ENCODE assay signal across 9 cellular contexts in genomic region chr21:46599251-46599572, GRCh38. TPM values are rescaled to one million over a fixed set of nuclear protein-coding genes. Genes with fewer than 3 reads are reported as not detected.
A peak's percentile ranks its signal among the peaks of the same experiment; 100 is the strongest.
DNase-seq lines count a peak whose midpoint lies in the region; ATAC-seq and TF ChIP-seq lines count a peak whose summit lies in the region.
"Had no signal": no experiment of that assay in that cellular context is flagged by ENCODE, and none has a peak within 500 bp of the region (broad histone marks: within the 10 kb centered on the region; RNA-seq: fewer than 3 reads in every experiment).

No MANE protein-coding gene starts in this region.

- DNase-seq in GM13976 (ENCODE audit: low spot score) = peak; percentile 16
- DNase-seq in adrenal gland = peak; percentile 56 to 93 (median 85)
- DNase-seq in Right ventricle myocardium superior = no peak
- peak in 3 of 5 donors; percentile 53 to 67 (median 53) for DNase-seq in ovary
- no peak for DNase-seq in BE2C
- DNase-seq: NCI-H1694 had no signal

- H3K27me3 ChIP-seq in adrenal gland = no peaks in the 10 kb centered on the region
- no peaks in the 10 kb centered on the region for H3K27me3 ChIP-seq in ovary
- H3K27me3 ChIP-seq in BE2C = no peaks in the 10 kb centered on the region

- H3K4me3 Mint-ChIP-seq in activated T-helper 17 cell treated with anti-CD3 and anti-CD28 coated beads, Interleukin-2, amount 50 U/mL, for 72 hours = no peak overlapping the region

- ATAC-seq in Right ventricle myocardium superior (ENCODE audit: poor library complexity) = peak; percentile 31
- no peak for ATAC-seq in HG03175 (IDR thresholded peaks at IDR 0.05; ENCODE audit: unreplicated experiment)
- no peak for ATAC-seq in activated T-helper 17 cell treated with anti-CD3 and anti-CD28 coated beads, Interleukin-2, amount 50 U/mL, for 72 hours (replicated peaks)
- ATAC-seq in HG02623 (IDR thresholded peaks at IDR 0.05; ENCODE audit: unreplicated experiment) = no peak

- in situ Hi-C loops in GM13976 (cut with MboI; ENCODE audit: low sequenced_read_pairs, unreplicated experiment) = no loop called here

- no peak overlapping the region for H3K27ac Mint-ChIP-seq in activated T-helper 17 cell treated with anti-CD3 and anti-CD28 coated beads, Interleukin-2, amount 50 U/mL, for 72 hours

- H3K9me3 Mint-ChIP-seq in activated T-helper 17 cell treated with anti-CD3 and anti-CD28 coated beads, Interleukin-2, amount 50 U/mL, for 72 hours = no peaks in the 10 kb centered on the region

- H3K4me1 ChIP-seq in adrenal gland (replicated peaks in 1 of 2) (peaks cover 0 to 17% of the 10 kb centered on the region in 2 donors), ovary (ENCODE audit: insufficient read depth) (peaks cover 22% of the 10 kb centered on the region), BE2C (peaks cover 12% of the 10 kb centered on the region)

- TF ChIP-seq CTCF in GM13976 (IDR thresholded peaks at IDR 0.05; ENCODE audit: borderline replicate concordance, control extremely low read depth, extremely low read depth, insufficient read depth, missing control alignments) = no peak
- no peak for TF ChIP-seq CTCF in adrenal gland (IDR thresholded peaks at IDR 0.05)
- TF ChIP-seq CTCF in ovary (IDR thresholded peaks at IDR 0.05) = no peak
- no peak for TF ChIP-seq CTCF in BE2C (IDR thresholded peaks at IDR 0.05; ENCODE audit: low read depth, low read length)

- intact Hi-C loops in adrenal gland (cut with DNase I) (no loop called here), Right ventricle myocardium superior (cut with DNase I) (no loop called here), ovary (cut with DNase I) (no loop called here)

- TF ChIP-seq EP300 in ovary (IDR thresholded peaks at IDR 0.05) = no peak

- no peaks in the 10 kb centered on the region for H3K27me3 Mint-ChIP-seq in activated T-helper 17 cell treated with anti-CD3 and anti-CD28 coated beads, Interleukin-2, amount 50 U/mL, for 72 hours

- no peak for TF ChIP-seq POLR2A in adrenal gland (IDR thresholded peaks at IDR 0.05)
- TF ChIP-seq POLR2A in ovary (IDR thresholded peaks at IDR 0.05) = no peak

- 11 to 18% (median 13%) methylated on average over 6 of the region's 6 CpGs for WGBS in adrenal gland, 4 donors
- 2 to 3% (median 2%) methylated on average over 6 of the region's 6 CpGs for WGBS in ovary, 3 donors

- H3K36me3 ChIP-seq in adrenal gland (replicated peaks in 1 of 2) (no peaks in the 10 kb centered on the region), ovary (no peaks in the 10 kb centered on the region), BE2C (no peaks in the 10 kb centered on the region)

- H3K9me3 ChIP-seq in adrenal gland (replicated peaks in 1 of 3) = peaks cover 0 to 6% (median 0%) of the 10 kb centered on the region in 3 donors
- H3K9me3 ChIP-seq in ovary = peaks cover 0 to 3% of the 10 kb centered on the region in 2 donors
- no peaks in the 10 kb centered on the region for H3K9me3 ChIP-seq in BE2C

- H3K27ac ChIP-seq in adrenal gland = peak overlapping the region in 2 of 5 donors; percentile 67 to 68
- peak overlapping the region in 1 of 2 donors; percentile 26 for H3K27ac ChIP-seq in ovary

- H3K4me3 ChIP-seq in adrenal gland (no peak overlapping the region), ovary (no peak overlapping the region), BE2C (ENCODE audit: low read depth, low read length) (no peak overlapping the region)

- no peaks in the 10 kb centered on the region for H3K36me3 Mint-ChIP-seq in activated T-helper 17 cell treated with anti-CD3 and anti-CD28 coated beads, Interleukin-2, amount 50 U/mL, for 72 hours (ENCODE audit: low read depth)

- H3K4me1 Mint-ChIP-seq in activated T-helper 17 cell treated with anti-CD3 and anti-CD28 coated beads, Interleukin-2, amount 50 U/mL, for 72 hours = no peaks in the 10 kb centered on the region

RNA-seq across cellular contexts. Expression of gene S100B, which starts 5.7 kb away (rescaled TPM):
- total RNA-seq in adrenal gland (10 to 100 TPM in 3 of 8 donors, 1 to 10 TPM in 4, under 1 TPM in 1; 0.48 to 15.4 (median 3.7) TPM), Right ventricle myocardium superior (5.5 TPM), ovary (1 to 10 TPM in 5 of 7 donors, under 1 TPM in 2; 0.53 to 3.7 (median 2.3) TPM)
- polyA plus RNA-seq in adrenal gland (10 to 100 TPM; 15.5 to 39.3 (median 38.8) TPM), ovary (10 to 100 TPM in 1 of 2 donors, 1 to 10 TPM in 1; 8.5 to 16.8 TPM)
- polyA plus RNA-seq in BE2C (2012; ENCODE audit: insufficient read depth, insufficient read length, low read depth) = 5.4 TPM
- not detected for total RNA-seq in activated T-helper 17 cell treated with anti-CD3 and anti-CD28 coated beads, Interleukin-2, amount 50 U/mL, for 72 hours

RNA-seq across cellular contexts. Expression of gene PRMT2, which starts 36.3 kb away (rescaled TPM):
- total RNA-seq in adrenal gland (10 to 100 TPM; 49.4 to 90.3 (median 78.3) TPM), Right ventricle myocardium superior (49.8 TPM), ovary (100 to 1,000 TPM in 2 of 7 donors, 10 to 100 TPM in 5; 62.6 to 125 (median 98.1) TPM)
- polyA plus RNA-seq in adrenal gland (10 to 100 TPM; 47.4 to 57.6 (median 48.3) TPM), ovary (100 to 1,000 TPM in 1 of 2 donors, 10 to 100 TPM in 1; 80.9 to 124 TPM)
- polyA plus RNA-seq in BE2C (2012; ENCODE audit: insufficient read depth, insufficient read length, low read depth) = 84.8 TPM
- total RNA-seq in activated T-helper 17 cell treated with anti-CD3 and anti-CD28 coated beads, Interleukin-2, amount 50 U/mL, for 72 hours = 100 to 1,000 TPM in 1 of 2 donors, 10 to 100 TPM in 1; 88.2 to 108 TPM

Comparison
In these comparisons a context has a peak if more than half of its experiments do, and no peak if none do; other contexts are left out.
1. DNase-seq: peak in GM13976 (single experiment), adrenal gland (7 of 7) and ovary (3 of 5); none in Right ventricle myocardium superior (single experiment) and BE2C (single experiment).